ENCODE assay signal across 8 cellular contexts in genomic region chr17:49677933-49678847, GRCh38. TPM values are rescaled to one million over a fixed set of nuclear protein-coding genes. Genes with fewer than 3 reads are reported as not detected.
DNase-seq lines count a peak whose midpoint lies in the region; ATAC-seq and TF ChIP-seq lines count a peak whose summit lies in the region.

Gene SPOP, minus strand, starts transcription at chr17:49678097. Its CDS starts 55,287 bp downstream, at chr17:49622810.

- peaks cover 0 to 5% (median 2%) of the 10 kb centered on the region in 5 donors for H3K9me3 Mint-ChIP-seq in CD8-positive, alpha-beta memory T cell
- no peaks in the 10 kb centered on the region for H3K9me3 Mint-ChIP-seq in effector memory CD8-positive, alpha-beta T cell
- H3K9me3 Mint-ChIP-seq in memory B cell: no peaks in the 10 kb centered on the region

- TF ChIP-seq CTCF in GM20000 (IDR thresholded peaks at IDR 0.05; ENCODE audit: extremely low read depth, missing control alignments): no peak

- ATAC-seq in effector memory CD8-positive, alpha-beta T cell (replicated peaks): peak; percentile 90
- ATAC-seq in memory B cell (ENCODE audit: low read depth): peak; percentile 81

- H3K4me3 ChIP-seq in CD8-positive, alpha-beta memory T cell (ENCODE audit: low read length): peak within 1 kb of the TSS; percentile 87

- CTCF ChIA-PET in CD8-positive, alpha-beta memory T cell (lab: Charles Lee): interaction anchor here (1.0 to 2.1 kb wide), 4 partner anchors 18 to 108 kb away, joined by 3 to 10 read pairs (median 4); partner anchors contain the start of gene SLC35B1

- H3K36me3 ChIP-seq in CD8-positive, alpha-beta memory T cell (ENCODE audit: insufficient read depth, low read length): no peaks in the 10 kb centered on the region

- peaks cover 0 to 28% (median 3%) of the 10 kb centered on the region in 3 donors for H3K36me3 Mint-ChIP-seq in CD8-positive, alpha-beta memory T cell
- peaks cover 44% of the 10 kb centered on the region for H3K36me3 Mint-ChIP-seq in effector memory CD8-positive, alpha-beta T cell (ENCODE audit: insufficient read depth)
- H3K36me3 Mint-ChIP-seq in memory B cell: peaks cover 10% of the 10 kb centered on the region

- peak within 1 kb of the TSS; percentile 96 for H3K27ac ChIP-seq in CD8-positive, alpha-beta memory T cell (ENCODE audit: low read depth, low read length)

- H3K27me3 ChIP-seq in CD8-positive, alpha-beta memory T cell (ENCODE audit: insufficient read depth, low read length, poor library complexity, severe bottlenecking): no peaks in the 10 kb centered on the region

- peaks cover 43 to 50% (median 49%) of the 10 kb centered on the region in 3 donors for H3K4me1 Mint-ChIP-seq in CD8-positive, alpha-beta memory T cell
- H3K4me1 Mint-ChIP-seq in effector memory CD8-positive, alpha-beta T cell (ENCODE audit: low read depth in 2 of 2): peaks cover 34 to 49% of the 10 kb centered on the region in 2 donors
- peaks cover 34% of the 10 kb centered on the region for H3K4me1 Mint-ChIP-seq in memory B cell

- peak; percentile 98 to 100 (median 99) for DNase-seq in CD8-positive, alpha-beta memory T cell
- DNase-seq in GM20000 (ENCODE audit: low spot score) (peak; percentile 93), HT1080 (ENCODE audit: low read depth) (peak; percentile 99), NOMO-1 treated with DMSO at 0.1 percent for 48 hours (lab: John Stamatoyannopoulos, UW; ENCODE audit: unreplicated experiment) (peak; percentile 97), memory B cell (ENCODE audit: low spot score in 2 of 2) (peak; percentile 95 to 99)
- peak; percentile 98 to 99 for DNase-seq in activated CD8-positive, alpha-beta memory T cell treated with anti-CD3 and anti-CD28 coated beads for 4 hours (ENCODE audit: low read depth in 2 of 2)
- DNase-seq in effector memory CD8-positive, alpha-beta T cell: peak; percentile 98
- peak; percentile 98 for DNase-seq in stimulated activated CD8-positive, alpha-beta memory T cell treated with anti-CD3 and anti-CD28 coated beads, Interleukin-12 subunit alpha, Interleukin-12 subunit beta, amount 100 ng/mL, for 24 hours (ENCODE audit: extremely low read depth)

- peaks cover 37% of the 10 kb centered on the region for H3K4me1 ChIP-seq in CD8-positive, alpha-beta memory T cell (ENCODE audit: insufficient read depth, low read length)

- H3K9me3 ChIP-seq in CD8-positive, alpha-beta memory T cell (ENCODE audit: low read length): no peaks in the 10 kb centered on the region

- POLR2A ChIA-PET in CD8-positive, alpha-beta memory T cell (lab: Charles Lee): interaction anchor here (0.8 to 1.3 kb wide), 3 partner anchors 9 to 86 kb away, joined by 4 to 8 read pairs (median 6); partner anchors contain the start of gene FAM117A

- peak within 1 kb of the TSS; percentile 90 to 99 (median 98) for H3K27ac Mint-ChIP-seq in CD8-positive, alpha-beta memory T cell
- H3K27ac Mint-ChIP-seq in effector memory CD8-positive, alpha-beta T cell: peak within 1 kb of the TSS; percentile 97 to 99
- H3K27ac Mint-ChIP-seq in memory B cell: peak within 1 kb of the TSS; percentile 98

- H3K4me3 Mint-ChIP-seq in CD8-positive, alpha-beta memory T cell: peak within 1 kb of the TSS; percentile 90 to 98 (median 92)
- peak within 1 kb of the TSS; percentile 83 to 95 for H3K4me3 Mint-ChIP-seq in effector memory CD8-positive, alpha-beta T cell
- H3K4me3 Mint-ChIP-seq in memory B cell: peak within 1 kb of the TSS; percentile 93

- peaks cover 0 to 10% of the 10 kb centered on the region in 2 donors for H3K27me3 Mint-ChIP-seq in CD8-positive, alpha-beta memory T cell
- H3K27me3 Mint-ChIP-seq in effector memory CD8-positive, alpha-beta T cell: no peaks in the 10 kb centered on the region
- no peaks in the 10 kb centered on the region for H3K27me3 Mint-ChIP-seq in memory B cell

RNA-seq across cellular contexts. Expression of gene SPOP, which starts in this region (rescaled TPM):
- total RNA-seq in CD8-positive, alpha-beta memory T cell: 10 to 100 TPM; 74.8 to 75.1 TPM
- polyA plus RNA-seq in CD8-positive, alpha-beta memory T cell: 101 TPM
- total RNA-seq in HT1080 (2014; rRNA removed; shearing (Covaris generic)): 56.2 and 63.8 TPM in 2 replicates
- polyA plus RNA-seq in HT1080 (2015; cell fraction: cytosol; rRNA removed): 46.5 and 47.1 TPM in 2 replicates
- polyA plus RNA-seq in HT1080 (2015; cell fraction: nucleus; rRNA removed): 57.0 and 57.5 TPM in 2 replicates

Comparison
In these comparisons a context has a peak if more than half of its experiments do, and no peak if none do; other contexts are left out.
1. Peak in every context shown above with its lines: DNase-seq, ATAC-seq, H3K4me3 ChIP-seq and H3K27ac ChIP-seq.